Comparison of ENCODE assay signal across 14 cellular contexts in genomic region chr5:2746642-2747041, GRCh38. TPM values are rescaled to one million over a fixed set of nuclear protein-coding genes. Genes with fewer than 3 reads are reported as not detected.
DNase-seq lines count a peak whose midpoint lies in the region; ATAC-seq and TF ChIP-seq lines count a peak whose summit lies in the region.
"Had no signal": no experiment of that assay in that cellular context is flagged by ENCODE, and none has a peak within 500 bp of the region (broad histone marks: within the 10 kb centered on the region; RNA-seq: fewer than 3 reads in every experiment).

No MANE protein-coding gene starts in this region.

- H3K27ac Mint-ChIP-seq in MCF 10A (ENCODE audit: low read depth, unreplicated experiment): peak overlapping the region; percentile 94
- H3K27ac Mint-ChIP-seq: activated naive CD4-positive, alpha-beta T cell treated with anti-CD3 and anti-CD28 coated beads, Interleukin-2, amount 50 U/mL, for 24 hours; T-helper 2 cell treated with Interferon-gamma antibody and Interleukin-4, amounts not matched to agents 5 μg/mL and 100 μg/mL, for 36 hours had no signal

- TF ChIP-seq CTCF in C4-2B (conservative IDR thresholded peaks at IDR 0.05): peak; percentile 64
- peak; percentile 22 for TF ChIP-seq CTCF in MCF 10A (IDR thresholded peaks at IDR 0.05; ENCODE audit: unreplicated experiment)
- no peak for TF ChIP-seq CTCF in lower lobe of right lung (IDR thresholded peaks at IDR 0.05)
- TF ChIP-seq CTCF in GM10266 (IDR thresholded peaks at IDR 0.05; ENCODE audit: control insufficient read depth, insufficient read depth, low read depth, missing control alignments): no peak

- no peaks in the 10 kb centered on the region for H3K4me1 ChIP-seq in lower lobe of right lung

- CTCF ChIA-PET in MCF 10A (lab: Yijun Ruan, JAX): interaction anchor here (0.6 to 1.2 kb wide), 8 partner anchors 32 to 1549 kb away, joined by 3 to 4 read pairs (median 3); no protein-coding TSS in a partner anchor

- POLR2A ChIA-PET in MCF 10A (lab: Yijun Ruan, JAX): interaction anchor here (0.5 to 2.1 kb wide), 23 partner anchors 9 to 863 kb away, joined by 3 to 18 read pairs (median 3); no protein-coding TSS in a partner anchor

- peak; percentile 73 for DNase-seq in NCI-H2029 treated with DMSO at 0.1 percent for 48 hours (lab: John Stamatoyannopoulos, UW)
- DNase-seq in MCF 10A (ENCODE audit: unreplicated experiment): peak; percentile 71
- DNase-seq in lower lobe of right lung: no peak
- no peak for DNase-seq in GM10266 (ENCODE audit: extremely low spot score)
- DNase-seq in T-helper 1 cell: no peak
- DNase-seq: DMS79 treated with DMSO at 0.1 percent for 48 hours, NCI-H345 had no signal

- peaks cover 93% of the 10 kb centered on the region for H3K36me3 Mint-ChIP-seq in MCF 10A (ENCODE audit: insufficient read depth, unreplicated experiment)

- H3K9me3 ChIP-seq in lower lobe of right lung: no peaks in the 10 kb centered on the region

- H3K4me3 Mint-ChIP-seq in MCF 10A (ENCODE audit: unreplicated experiment): peak overlapping the region; percentile 82
- H3K4me3 Mint-ChIP-seq: activated naive CD4-positive, alpha-beta T cell treated with anti-CD3 and anti-CD28 coated beads, Interleukin-2, amount 50 U/mL, for 24 hours; T-helper 2 cell treated with Interferon-gamma antibody and Interleukin-4, amounts not matched to agents 5 μg/mL and 100 μg/mL, for 36 hours had no signal

- no peaks in the 10 kb centered on the region for H3K9me3 Mint-ChIP-seq in MCF 10A (ENCODE audit: unreplicated experiment)
- H3K9me3 Mint-ChIP-seq: activated naive CD4-positive, alpha-beta T cell treated with anti-CD3 and anti-CD28 coated beads, Interleukin-2, amount 50 U/mL, for 24 hours; T-helper 2 cell treated with Interferon-gamma antibody and Interleukin-4, amounts not matched to agents 5 μg/mL and 100 μg/mL, for 36 hours had no signal

- H3K27me3 Mint-ChIP-seq in MCF 10A (ENCODE audit: insufficient read depth, unreplicated experiment): no peaks in the 10 kb centered on the region

- no TSS peak for BruUV-seq in MCF 10A (replicated peaks; lab: Mats Ljungman, UMichigan)

- H3K27ac ChIP-seq in C4-2B: no peak overlapping the region
- peak overlapping the region; percentile 78 for H3K27ac ChIP-seq in lower lobe of right lung

- H3K36me3 ChIP-seq in lower lobe of right lung: no peaks in the 10 kb centered on the region

- H3K4me1 Mint-ChIP-seq in MCF 10A (ENCODE audit: insufficient read depth, unreplicated experiment): peaks cover 31% of the 10 kb centered on the region

- intact Hi-C loops in MCF 10A (cut with micrococcal nuclease): loop anchor here (1.0 to 10.0 kb wide), 9 partner anchors 59 to 984 kb away; no protein-coding TSS in a partner anchor
- intact Hi-C loops in lower lobe of right lung (cut with DNase I): no loop called here

- peaks cover 77% of the 10 kb centered on the region for H3K27me3 ChIP-seq in lower lobe of right lung (ENCODE audit: low read depth)

- ATAC-seq in lower lobe of right lung (no peak), GM21447 (IDR thresholded peaks at IDR 0.05; ENCODE audit: unreplicated experiment) (no peak), HG03521 (IDR thresholded peaks at IDR 0.05; ENCODE audit: unreplicated experiment) (no peak)
- ATAC-seq: Panc1 had no signal

- peak overlapping the region; percentile 55 for H3K4me3 ChIP-seq in lower lobe of right lung

RNA-seq across cellular contexts. Expression of gene IRX2, which starts 4.8 kb away (rescaled TPM):
- 35.4 and 43.4 TPM in 2 replicates for total RNA-seq in MCF 10A (2022)
- total RNA-seq in lower lobe of right lung: 52.1 TPM
- total RNA-seq: M059J had no signal

Comparison
In these comparisons a context has a peak if more than half of its experiments do, and no peak if none do; other contexts are left out.
1. CTCF ChIP-seq: peak in C4-2B (single experiment) and MCF 10A (single experiment); none in lower lobe of right lung (single experiment) and GM10266 (single experiment).
2. DNase-seq: peak in NCI-H2029 treated with DMSO at 0.1 percent for 48 hours (single experiment) and MCF 10A (single experiment); none in lower lobe of right lung (single experiment), GM10266 (single experiment) and T-helper 1 cell (0 of 5).